In genomic region chr2:33133436-33133835, GRCh38 we compare ENCODE assay signal across 11 cellular contexts.
DNase-seq lines count a peak whose midpoint lies in the region; ATAC-seq, FAIRE-seq and TF ChIP-seq lines count a peak whose summit lies in the region.
"Had no signal": no experiment of that assay in that cellular context is flagged by ENCODE, and none has a peak within 500 bp of the region (broad histone marks: within the 10 kb centered on the region; RNA-seq: fewer than 3 reads in every experiment).

No MANE protein-coding gene starts in this region.

- ATAC-seq in left cardiac atrium (peak; percentile 60 to 70), GM18858 (IDR thresholded peaks at IDR 0.05; ENCODE audit: unreplicated experiment) (no peak)
- ATAC-seq: T-cell had no signal

- TF ChIP-seq CTCF in WERI-Rb-1 (IDR thresholded peaks at IDR 0.05; ENCODE audit: low read depth, low read length), result no peak
- no peak for TF ChIP-seq CTCF in Calu3 (IDR thresholded peaks at IDR 0.05; ENCODE audit: unreplicated experiment)

- FAIRE-seq in HTR-8/SVneo (lab: Jason Lieb, UNC), result peak; percentile 63

- H3K27me3 ChIP-seq in rectal smooth muscle tissue (ENCODE audit: control insufficient read depth, insufficient read depth, low read length) (no peaks in the 10 kb centered on the region), WERI-Rb-1 (ENCODE audit: insufficient read depth, low read depth, severe bottlenecking) (no peaks in the 10 kb centered on the region)
- H3K27me3 ChIP-seq: BLaER1 treated with 17β-estradiol and CSF1 and Interleukin-3, amounts not matched to agents 10 nM and 100 nM had no signal

- peaks cover 35% of the 10 kb centered on the region for H3K4me1 ChIP-seq in rectal smooth muscle tissue (ENCODE audit: control insufficient read depth, insufficient read depth, low read length)

- no peaks in the 10 kb centered on the region for H3K27me3 Mint-ChIP-seq in Calu3 (ENCODE audit: unreplicated experiment)

- H3K4me3 Mint-ChIP-seq in Calu3 (ENCODE audit: low read depth, unreplicated experiment), result no peak overlapping the region
- H3K4me3 Mint-ChIP-seq: T-cell had no signal

- no peak for DNase-seq in HTR-8/SVneo (ENCODE audit: insufficient read length, low spot score)
- peak; percentile 58 for DNase-seq in left cardiac atrium
- no peak for DNase-seq in WERI-Rb-1
- DNase-seq in HT-29 (ENCODE audit: low spot score), result no peak
- DNase-seq in Calu3, result no peak
- DNase-seq: stimulated activated naive CD4-positive, alpha-beta T cell treated with Interleukin-2 at 50 U/mL for 16 hours; T-cell had no signal

- no peaks in the 10 kb centered on the region for H3K9me3 ChIP-seq in WERI-Rb-1 (ENCODE audit: severe bottlenecking)

- intact Hi-C loops in left cardiac atrium (cut with DNase I), result no loop called here
- intact Hi-C loops in Calu3 (cut with micrococcal nuclease; ENCODE audit: unreplicated experiment), result no loop called here

- H3K4me1 Mint-ChIP-seq in Calu3 (ENCODE audit: low read depth, unreplicated experiment), result peaks cover 13% of the 10 kb centered on the region
- H3K4me1 Mint-ChIP-seq: T-cell had no signal

- no peak overlapping the region for H3K9ac ChIP-seq in rectal smooth muscle tissue (ENCODE audit: low read length)
- H3K9ac ChIP-seq: BLaER1 treated with 17β-estradiol and CSF1 and Interleukin-3, amounts not matched to agents 10 nM and 100 nM had no signal

- peak overlapping the region; percentile 3 for H3K27ac ChIP-seq in adipose tissue (ENCODE audit: low read depth, low read length)
- H3K27ac ChIP-seq in rectal smooth muscle tissue (ENCODE audit: low read depth, low read length), result peak overlapping the region; percentile 89
- H3K27ac ChIP-seq in WERI-Rb-1, result no peak overlapping the region
- H3K27ac ChIP-seq: BLaER1 treated with 17β-estradiol and CSF1 and Interleukin-3, amounts not matched to agents 10 nM and 100 nM had no signal

- CTCF ChIA-PET in Calu3 (lab: Charles Lee), result no interaction called here

- H3K4me3 ChIP-seq in rectal smooth muscle tissue (ENCODE audit: low read length) (no peak overlapping the region), WERI-Rb-1 (ENCODE audit: low read depth, low read length) (no peak overlapping the region)
- H3K4me3 ChIP-seq: BLaER1 treated with 17β-estradiol and CSF1 and Interleukin-3, amounts not matched to agents 10 nM and 100 nM had no signal

- no TSS peak for BruUV-seq in Calu3 (replicated peaks; lab: Mats Ljungman, UMichigan)

- no peaks in the 10 kb centered on the region for H3K9me3 Mint-ChIP-seq in Calu3 (ENCODE audit: low read depth, unreplicated experiment)
- H3K9me3 Mint-ChIP-seq: T-cell had no signal

- no peaks in the 10 kb centered on the region for H3K36me3 ChIP-seq in rectal smooth muscle tissue (ENCODE audit: control insufficient read depth, insufficient read depth, low read length)
- H3K36me3 ChIP-seq in WERI-Rb-1, result no peaks in the 10 kb centered on the region
- H3K36me3 ChIP-seq: BLaER1 treated with 17β-estradiol and CSF1 and Interleukin-3, amounts not matched to agents 10 nM and 100 nM had no signal

- no peaks in the 10 kb centered on the region for H3K36me3 Mint-ChIP-seq in Calu3 (ENCODE audit: insufficient read depth, unreplicated experiment)
- H3K36me3 Mint-ChIP-seq: T-cell had no signal

- 37 to 53% (median 49%) methylated on average over 4 of the region's 4 CpGs for WGBS in adipose tissue, 3 donors

- H3K27ac Mint-ChIP-seq in Calu3 (ENCODE audit: unreplicated experiment), result no peak overlapping the region
- H3K27ac Mint-ChIP-seq: T-cell had no signal
